Comparison of ENCODE assay signal across 1 cellular context in the genomic region with DNA sequence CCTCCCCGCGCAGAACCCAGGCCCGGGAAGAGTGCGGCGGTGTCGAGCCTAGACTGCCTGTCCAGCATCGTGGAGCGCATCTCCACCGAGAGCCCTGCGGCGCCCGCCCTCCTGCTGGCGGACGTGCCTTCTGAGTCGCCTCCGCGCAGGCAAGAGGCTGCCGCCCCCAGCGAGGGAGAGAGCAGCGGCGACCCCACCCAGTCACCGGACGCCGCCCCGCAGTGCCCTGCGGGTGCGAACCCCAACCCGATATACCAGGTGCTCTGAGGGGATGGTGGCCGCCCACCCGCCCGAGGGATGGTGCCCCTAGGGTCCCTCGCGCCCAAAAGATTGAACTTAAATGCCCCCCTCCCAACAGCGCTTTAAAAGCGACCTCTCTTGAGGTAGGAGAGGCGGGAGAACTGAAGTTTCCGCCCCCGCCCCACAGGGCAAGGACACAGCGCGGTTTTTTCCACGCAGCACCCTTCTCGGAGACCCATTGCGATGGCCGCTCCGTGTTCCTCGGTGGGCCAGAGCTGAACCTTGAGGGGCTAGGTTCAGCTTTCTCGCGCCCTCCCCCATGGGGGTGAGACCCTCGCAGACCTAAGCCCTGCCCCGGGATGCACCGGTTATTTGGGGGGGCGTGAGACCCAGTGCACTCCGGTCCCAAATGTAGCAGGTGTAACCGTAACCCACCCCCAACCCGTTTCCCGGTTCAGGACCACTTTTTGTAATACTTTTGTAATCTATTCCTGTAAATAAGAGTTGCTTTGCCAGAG.
TF ChIP-seq lines count a peak whose summit lies in the region.

No MANE protein-coding gene starts in this region.

TF ChIP-seq in HCT116, 20 proteins besides CTCF, POLR2A, EP300 and RAD21 (continued from another document):
- TF ChIP-seq, protein P1, sequence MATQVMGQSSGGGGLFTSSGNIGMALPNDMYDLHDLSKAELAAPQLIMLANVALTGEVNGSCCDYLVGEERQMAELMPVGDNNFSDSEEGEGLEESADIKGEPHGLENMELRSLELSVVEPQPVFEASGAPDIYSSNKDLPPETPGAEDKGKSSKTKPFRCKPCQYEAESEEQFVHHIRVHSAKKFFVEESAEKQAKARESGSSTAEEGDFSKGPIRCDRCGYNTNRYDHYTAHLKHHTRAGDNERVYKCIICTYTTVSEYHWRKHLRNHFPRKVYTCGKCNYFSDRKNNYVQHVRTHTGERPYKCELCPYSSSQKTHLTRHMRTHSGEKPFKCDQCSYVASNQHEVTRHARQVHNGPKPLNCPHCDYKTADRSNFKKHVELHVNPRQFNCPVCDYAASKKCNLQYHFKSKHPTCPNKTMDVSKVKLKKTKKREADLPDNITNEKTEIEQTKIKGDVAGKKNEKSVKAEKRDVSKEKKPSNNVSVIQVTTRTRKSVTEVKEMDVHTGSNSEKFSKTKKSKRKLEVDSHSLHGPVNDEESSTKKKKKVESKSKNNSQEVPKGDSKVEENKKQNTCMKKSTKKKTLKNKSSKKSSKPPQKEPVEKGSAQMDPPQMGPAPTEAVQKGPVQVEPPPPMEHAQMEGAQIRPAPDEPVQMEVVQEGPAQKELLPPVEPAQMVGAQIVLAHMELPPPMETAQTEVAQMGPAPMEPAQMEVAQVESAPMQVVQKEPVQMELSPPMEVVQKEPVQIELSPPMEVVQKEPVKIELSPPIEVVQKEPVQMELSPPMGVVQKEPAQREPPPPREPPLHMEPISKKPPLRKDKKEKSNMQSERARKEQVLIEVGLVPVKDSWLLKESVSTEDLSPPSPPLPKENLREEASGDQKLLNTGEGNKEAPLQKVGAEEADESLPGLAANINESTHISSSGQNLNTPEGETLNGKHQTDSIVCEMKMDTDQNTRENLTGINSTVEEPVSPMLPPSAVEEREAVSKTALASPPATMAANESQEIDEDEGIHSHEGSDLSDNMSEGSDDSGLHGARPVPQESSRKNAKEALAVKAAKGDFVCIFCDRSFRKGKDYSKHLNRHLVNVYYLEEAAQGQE (IDR thresholded peaks at IDR 0.05; ENCODE audit: low read depth): no peak
- TF ChIP-seq, protein P2, sequence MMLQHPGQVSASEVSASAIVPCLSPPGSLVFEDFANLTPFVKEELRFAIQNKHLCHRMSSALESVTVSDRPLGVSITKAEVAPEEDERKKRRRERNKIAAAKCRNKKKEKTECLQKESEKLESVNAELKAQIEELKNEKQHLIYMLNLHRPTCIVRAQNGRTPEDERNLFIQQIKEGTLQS (IDR thresholded peaks at IDR 0.05): no peak
- TF ChIP-seq, protein P3, sequence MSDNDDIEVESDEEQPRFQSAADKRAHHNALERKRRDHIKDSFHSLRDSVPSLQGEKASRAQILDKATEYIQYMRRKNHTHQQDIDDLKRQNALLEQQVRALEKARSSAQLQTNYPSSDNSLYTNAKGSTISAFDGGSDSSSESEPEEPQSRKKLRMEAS (IDR thresholded peaks at IDR 0.05): no peak
- TF ChIP-seq CEBPB (IDR thresholded peaks at IDR 0.05; ENCODE audit: low read depth): no peak
- no peak for TF ChIP-seq ZFX (IDR thresholded peaks at IDR 0.05)
- TF ChIP-seq EZH2phosphoT487 (IDR thresholded peaks at IDR 0.05; ENCODE audit: borderline replicate concordance): no peak
- no peak for TF ChIP-seq JUND (IDR thresholded peaks at IDR 0.05)
- TF ChIP-seq SRF (IDR thresholded peaks at IDR 0.05; ENCODE audit: low read depth): no peak
- no peak for TF ChIP-seq SP1 (IDR thresholded peaks at IDR 0.05; ENCODE audit: low read depth)
- no peak for TF ChIP-seq ELF1 (IDR thresholded peaks at IDR 0.05; ENCODE audit: borderline replicate concordance, low read depth)
- TF ChIP-seq POLR2AphosphoS5 (IDR thresholded peaks at IDR 0.05; ENCODE audit: low read depth, low read length): no peak
- TF ChIP-seq SIN3A (IDR thresholded peaks at IDR 0.05; ENCODE audit: low read depth): no peak
- TF ChIP-seq, protein P4, sequence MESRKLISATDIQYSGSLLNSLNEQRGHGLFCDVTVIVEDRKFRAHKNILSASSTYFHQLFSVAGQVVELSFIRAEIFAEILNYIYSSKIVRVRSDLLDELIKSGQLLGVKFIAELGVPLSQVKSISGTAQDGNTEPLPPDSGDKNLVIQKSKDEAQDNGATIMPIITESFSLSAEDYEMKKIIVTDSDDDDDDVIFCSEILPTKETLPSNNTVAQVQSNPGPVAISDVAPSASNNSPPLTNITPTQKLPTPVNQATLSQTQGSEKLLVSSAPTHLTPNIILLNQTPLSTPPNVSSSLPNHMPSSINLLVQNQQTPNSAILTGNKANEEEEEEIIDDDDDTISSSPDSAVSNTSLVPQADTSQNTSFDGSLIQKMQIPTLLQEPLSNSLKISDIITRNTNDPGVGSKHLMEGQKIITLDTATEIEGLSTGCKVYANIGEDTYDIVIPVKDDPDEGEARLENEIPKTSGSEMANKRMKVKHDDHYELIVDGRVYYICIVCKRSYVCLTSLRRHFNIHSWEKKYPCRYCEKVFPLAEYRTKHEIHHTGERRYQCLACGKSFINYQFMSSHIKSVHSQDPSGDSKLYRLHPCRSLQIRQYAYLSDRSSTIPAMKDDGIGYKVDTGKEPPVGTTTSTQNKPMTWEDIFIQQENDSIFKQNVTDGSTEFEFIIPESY (IDR thresholded peaks at IDR 0.05; ENCODE audit: extremely low read depth, insufficient replicate concordance, low read length): no peak
- no peak for TF ChIP-seq TCF7L2 (IDR thresholded peaks at IDR 0.05; ENCODE audit: borderline replicate concordance, extremely low read depth, insufficient read depth, insufficient read length)
- TF ChIP-seq FOSL1 (IDR thresholded peaks at IDR 0.05; ENCODE audit: low read depth): no peak
- TF ChIP-seq CBX3 (IDR thresholded peaks at IDR 0.05; ENCODE audit: low read depth): no peak
- no peak for TF ChIP-seq EGR1 (IDR thresholded peaks at IDR 0.05; ENCODE audit: low read depth)
- TF ChIP-seq YY1 (IDR thresholded peaks at IDR 0.05; ENCODE audit: extremely low read depth, insufficient replicate concordance, low read depth, low read length): no peak
